Comparison of ENCODE assay signal across 9 cellular contexts in genomic region chr19:11848200-11848593, GRCh38. TPM values are rescaled to one million over a fixed set of nuclear protein-coding genes. Genes with fewer than 3 reads are reported as not detected.
DNase-seq lines count a peak whose midpoint lies in the region; ATAC-seq, FAIRE-seq and TF ChIP-seq lines count a peak whose summit lies in the region.
"Had no signal": no experiment of that assay in that cellular context is flagged by ENCODE, and none has a peak within 500 bp of the region (broad histone marks: within the 10 kb centered on the region; RNA-seq: fewer than 3 reads in every experiment).

No MANE protein-coding gene starts in this region.

- no peak for TF ChIP-seq RAD21 in liver (IDR thresholded peaks at IDR 0.05)

- H3K9me3 Mint-ChIP-seq in activated naive CD4-positive, alpha-beta T cell treated with anti-CD3 and anti-CD28 coated beads for 36 hours: peaks cover 5% of the 10 kb centered on the region
- peaks cover 45% of the 10 kb centered on the region for H3K9me3 Mint-ChIP-seq in activated T-helper 1 cell treated with anti-CD3 and anti-CD28 coated beads, Interleukin-12 subunit alpha, Interleukin-12 subunit beta, Interleukin-2, Interleukin-4 antibody, amounts not matched to agents 30 ng/mL and 10 ng/mL and 1 ng/mL, durations not matched to agents 14 hours and 24 hours and 36 hours

- H3K9ac ChIP-seq in liver (ENCODE audit: low read depth in 1 of 2, low read length in 2 of 2): no peak overlapping the region

- H3K4me1 Mint-ChIP-seq in activated naive CD4-positive, alpha-beta T cell treated with anti-CD3 and anti-CD28 coated beads for 36 hours (ENCODE audit: low read depth): peaks cover 18% of the 10 kb centered on the region
- H3K4me1 Mint-ChIP-seq in activated T-helper 1 cell treated with anti-CD3 and anti-CD28 coated beads, Interleukin-12 subunit alpha, Interleukin-12 subunit beta, Interleukin-2, Interleukin-4 antibody, amounts not matched to agents 30 ng/mL and 10 ng/mL and 1 ng/mL, durations not matched to agents 14 hours and 24 hours and 36 hours (ENCODE audit: low read depth): peaks cover 15% of the 10 kb centered on the region

- FAIRE-seq in D721Med (lab: Jason Lieb, UNC): no peak

- H3K27ac ChIP-seq in liver (ENCODE audit: low read depth in 1 of 2, low read length in 2 of 2): no peak overlapping the region
- peak overlapping the region; percentile 74 to 76 for H3K27ac ChIP-seq in tibial artery

- no peaks in the 10 kb centered on the region for H3K27me3 Mint-ChIP-seq in activated naive CD4-positive, alpha-beta T cell treated with anti-CD3 and anti-CD28 coated beads for 36 hours (ENCODE audit: low read depth)
- H3K27me3 Mint-ChIP-seq in activated T-helper 1 cell treated with anti-CD3 and anti-CD28 coated beads, Interleukin-12 subunit alpha, Interleukin-12 subunit beta, Interleukin-2, Interleukin-4 antibody, amounts not matched to agents 30 ng/mL and 10 ng/mL and 1 ng/mL, durations not matched to agents 14 hours and 24 hours and 36 hours (ENCODE audit: insufficient read depth): no peaks in the 10 kb centered on the region

- TF ChIP-seq CTCF in liver (IDR thresholded peaks at IDR 0.05; ENCODE audit: low read depth, low read length, missing input control) (no peak), tibial artery (IDR thresholded peaks at IDR 0.05) (no peak), D721Med (IDR thresholded peaks at IDR 0.05; ENCODE audit: insufficient read depth, missing control alignments) (no peak)

- WGBS in liver: 36% methylated on average over 11 of the region's 11 CpGs

- H3K4me1 ChIP-seq in liver (ENCODE audit: control insufficient read depth in 4 of 4, insufficient read depth in 4 of 4, low read length in 3 of 4): peaks cover 0 to 3% (median 1%) of the 10 kb centered on the region in 4 donors
- peaks cover 0 to 23% (median 11%) of the 10 kb centered on the region in 4 donors for H3K4me1 ChIP-seq in tibial artery

- no peak for DNase-seq in activated naive CD4-positive, alpha-beta T cell treated with anti-CD3 and anti-CD28 coated beads for 36 hours
- DNase-seq in activated naive CD4-positive, alpha-beta T cell (lab: John Stamatoyannopoulos, UW): no peak
- no peak for DNase-seq in activated T-helper 1 cell treated with anti-CD3 and anti-CD28 coated beads, Interleukin-12 subunit alpha, Interleukin-12 subunit beta, Interleukin-2, Interleukin-4 antibody, amounts not matched to agents 30 ng/mL and 10 ng/mL and 1 ng/mL, durations not matched to agents 14 hours and 24 hours and 36 hours (ENCODE audit: low spot score)
- DNase-seq in tibial artery: no peak
- DNase-seq in stimulated activated CD8-positive, alpha-beta memory T cell treated with anti-CD3 and anti-CD28 coated beads, Interleukin-4, amount 100 ng/mL, for 48 hours: no peak
- no peak for DNase-seq in D721Med (ENCODE audit: insufficient read length, low spot score)

- no peak for ATAC-seq in HG03460 (IDR thresholded peaks at IDR 0.05; ENCODE audit: unreplicated experiment)
- ATAC-seq: HCT116 had no signal

- peaks cover 21% of the 10 kb centered on the region for H3K36me3 Mint-ChIP-seq in activated naive CD4-positive, alpha-beta T cell treated with anti-CD3 and anti-CD28 coated beads for 36 hours (ENCODE audit: low read depth)
- peaks cover 18% of the 10 kb centered on the region for H3K36me3 Mint-ChIP-seq in activated T-helper 1 cell treated with anti-CD3 and anti-CD28 coated beads, Interleukin-12 subunit alpha, Interleukin-12 subunit beta, Interleukin-2, Interleukin-4 antibody, amounts not matched to agents 30 ng/mL and 10 ng/mL and 1 ng/mL, durations not matched to agents 14 hours and 24 hours and 36 hours (ENCODE audit: low read depth)

- peak overlapping the region; percentile 83 for H3K4me3 Mint-ChIP-seq in activated naive CD4-positive, alpha-beta T cell treated with anti-CD3 and anti-CD28 coated beads for 36 hours
- H3K4me3 Mint-ChIP-seq in activated T-helper 1 cell treated with anti-CD3 and anti-CD28 coated beads, Interleukin-12 subunit alpha, Interleukin-12 subunit beta, Interleukin-2, Interleukin-4 antibody, amounts not matched to agents 30 ng/mL and 10 ng/mL and 1 ng/mL, durations not matched to agents 14 hours and 24 hours and 36 hours: peak overlapping the region; percentile 75

- H3K36me3 ChIP-seq in liver (ENCODE audit: control insufficient read depth in 4 of 4, insufficient read depth in 3 of 4, low read depth in 1 of 4, low read length in 3 of 4) (no peaks in the 10 kb centered on the region), tibial artery (peaks cover 0 to 5% (median 5%) of the 10 kb centered on the region in 3 donors)

- no peak overlapping the region for H3K27ac Mint-ChIP-seq in activated naive CD4-positive, alpha-beta T cell treated with anti-CD3 and anti-CD28 coated beads for 36 hours
- peak overlapping the region; percentile 73 for H3K27ac Mint-ChIP-seq in activated T-helper 1 cell treated with anti-CD3 and anti-CD28 coated beads, Interleukin-12 subunit alpha, Interleukin-12 subunit beta, Interleukin-2, Interleukin-4 antibody, amounts not matched to agents 30 ng/mL and 10 ng/mL and 1 ng/mL, durations not matched to agents 14 hours and 24 hours and 36 hours

- intact Hi-C loops in activated naive CD4-positive, alpha-beta T cell treated with anti-CD3 and anti-CD28 coated beads for 36 hours (cut with micrococcal nuclease): loop anchor here (1.0 to 2.0 kb wide), 2 partner anchors 34 to 49 kb away; partner anchors contain the start of genes ZNF440 and ZNF491
- intact Hi-C loops in activated T-helper 1 cell treated with anti-CD3 and anti-CD28 coated beads, Interleukin-12 subunit alpha, Interleukin-12 subunit beta, Interleukin-2, Interleukin-4 antibody, amounts not matched to agents 30 ng/mL and 10 ng/mL and 1 ng/mL, durations not matched to agents 14 hours and 24 hours and 36 hours (cut with micrococcal nuclease): loop anchor here (1.0 kb wide), 1 partner anchor 34 kb away; the partner anchor contains the start of gene ZNF440
- intact Hi-C loops in tibial artery (cut with DNase I; ENCODE audit: low total_unique reads): no loop called here

- H3K27me3 ChIP-seq in liver (ENCODE audit: control insufficient read depth in 4 of 4, insufficient read depth in 4 of 4, low read length in 3 of 4): no peaks in the 10 kb centered on the region
- H3K27me3 ChIP-seq in tibial artery: no peaks in the 10 kb centered on the region

- CTCF ChIA-PET in activated naive CD4-positive, alpha-beta T cell treated with anti-CD3 and anti-CD28 coated beads for 36 hours (lab: Charles Lee): interaction anchor here (0.9 to 1.7 kb wide), 3 partner anchors 33 to 50 kb away, joined by 3 to 7 read pairs (median 3); partner anchors contain the start of gene ZNF491

- H3K9me3 ChIP-seq in liver (ENCODE audit: control insufficient read depth in 4 of 4, low read length in 3 of 4) (peaks cover 0 to 4% (median 4%) of the 10 kb centered on the region in 4 donors), tibial artery (peaks cover 0 to 7% (median under 1%) of the 10 kb centered on the region in 3 donors)

- peak overlapping the region in 2 of 3 donors; percentile 59 to 60 for H3K4me3 ChIP-seq in liver (ENCODE audit: low read depth in 1 of 3, low read length in 3 of 3)
- peak overlapping the region; percentile 65 to 78 for H3K4me3 ChIP-seq in tibial artery

TF ChIP-seq in liver, 16 proteins besides CTCF, POLR2A, EP300 and RAD21 (continues in another document):
- TF ChIP-seq ZBTB33 (IDR thresholded peaks at IDR 0.05) (no peak), ATF3 (IDR thresholded peaks at IDR 0.05) (no peak)

RNA-seq across cellular contexts. Expression of gene ZNF439, which starts 0.3 kb away (rescaled TPM):
- 1 to 10 TPM; 3.6 to 4.4 TPM for total RNA-seq in activated naive CD4-positive, alpha-beta T cell treated with anti-CD3 and anti-CD28 coated beads for 36 hours
- total RNA-seq in activated T-helper 1 cell treated with anti-CD3 and anti-CD28 coated beads, Interleukin-12 subunit alpha, Interleukin-12 subunit beta, Interleukin-2, Interleukin-4 antibody, amounts not matched to agents 30 ng/mL and 10 ng/mL and 1 ng/mL, durations not matched to agents 14 hours and 24 hours and 36 hours: 3.3 and 3.6 TPM in 2 replicates
- 1 to 10 TPM; 2.0 to 2.4 TPM for total RNA-seq in liver
- under 1 TPM; 0.33 to 0.61 TPM for polyA plus RNA-seq in liver

RNA-seq across cellular contexts. Expression of gene ZNF440, which starts 34.1 kb away (rescaled TPM):
- 1 to 10 TPM; 3.6 to 4.8 TPM for total RNA-seq in activated naive CD4-positive, alpha-beta T cell treated with anti-CD3 and anti-CD28 coated beads for 36 hours
- 6.7 and 9.2 TPM in 2 replicates for total RNA-seq in activated T-helper 1 cell treated with anti-CD3 and anti-CD28 coated beads, Interleukin-12 subunit alpha, Interleukin-12 subunit beta, Interleukin-2, Interleukin-4 antibody, amounts not matched to agents 30 ng/mL and 10 ng/mL and 1 ng/mL, durations not matched to agents 14 hours and 24 hours and 36 hours
- total RNA-seq in liver: 1 to 10 TPM; 7.2 to 8.5 TPM
- polyA plus RNA-seq in liver: 1 to 10 TPM; 1.3 to 1.5 TPM

RNA-seq across cellular contexts. Expression of gene ZNF69, which starts 39.4 kb away (rescaled TPM):
- total RNA-seq in activated naive CD4-positive, alpha-beta T cell treated with anti-CD3 and anti-CD28 coated beads for 36 hours: under 1 TPM; 0.79 to 0.95 TPM
- 0.16 and 0.29 TPM in 2 replicates for total RNA-seq in activated T-helper 1 cell treated with anti-CD3 and anti-CD28 coated beads, Interleukin-12 subunit alpha, Interleukin-12 subunit beta, Interleukin-2, Interleukin-4 antibody, amounts not matched to agents 30 ng/mL and 10 ng/mL and 1 ng/mL, durations not matched to agents 14 hours and 24 hours and 36 hours
- total RNA-seq in liver: 10 to 100 TPM; 11.8 to 12.0 TPM
- polyA plus RNA-seq in liver: 1 to 10 TPM; 2.5 to 5.9 TPM

RNA-seq across cellular contexts. Expression of gene ZNF491, which starts 49.9 kb away (rescaled TPM):
- total RNA-seq in activated naive CD4-positive, alpha-beta T cell treated with anti-CD3 and anti-CD28 coated beads for 36 hours: 1 to 10 TPM in 1 of 2 experiments, under 1 TPM in 1; 0.35 to 1.2 TPM
- 0.54 and 0.56 TPM in 2 replicates for total RNA-seq in activated T-helper 1 cell treated with anti-CD3 and anti-CD28 coated beads, Interleukin-12 subunit alpha, Interleukin-12 subunit beta, Interleukin-2, Interleukin-4 antibody, amounts not matched to agents 30 ng/mL and 10 ng/mL and 1 ng/mL, durations not matched to agents 14 hours and 24 hours and 36 hours
- 1 to 10 TPM in 1 of 2 donors, under 1 TPM in 1; 0.98 to 1.8 TPM for total RNA-seq in liver
- polyA plus RNA-seq in liver: under 1 TPM; 0.24 to 0.51 TPM

Comparison
In these comparisons a context has a peak if more than half of its experiments do, and no peak if none do; other contexts are left out.
1. H3K27ac ChIP-seq: peak in tibial artery (2 of 2); none in liver (0 of 2).